ENCODE assay signal across 16 cellular contexts in the genomic region with DNA sequence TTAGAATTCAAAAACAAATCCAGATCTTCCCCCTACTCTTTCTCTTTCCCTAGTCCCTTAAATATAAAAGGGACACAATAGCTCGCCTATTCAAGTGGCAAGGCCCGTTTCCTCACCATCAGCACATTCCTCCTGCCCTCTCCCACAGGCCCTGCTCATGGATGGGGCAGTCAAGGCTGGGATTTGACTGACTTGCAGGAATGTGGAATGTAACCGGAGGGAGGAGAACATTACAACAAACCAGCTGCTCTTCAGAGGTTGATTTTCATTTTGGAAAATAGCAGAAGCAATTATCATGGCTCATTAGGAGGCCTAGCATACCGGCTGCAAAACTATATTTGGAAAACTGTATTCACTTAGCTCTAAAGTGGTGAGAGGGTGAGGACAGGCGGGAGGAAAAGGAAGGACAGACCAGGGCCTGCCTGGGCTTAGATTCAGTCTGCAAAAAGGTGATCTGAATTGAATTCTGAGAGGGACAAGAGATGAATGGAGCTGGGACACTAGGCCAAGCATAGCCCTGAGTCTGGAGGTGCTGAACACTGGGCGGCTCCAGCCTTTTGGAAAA.
DNase-seq lines count a peak whose midpoint lies in the region; ATAC-seq, FAIRE-seq and TF ChIP-seq lines count a peak whose summit lies in the region.
"Had no signal": no experiment of that assay in that cellular context is flagged by ENCODE, and none has a peak within 500 bp of the region (broad histone marks: within the 10 kb centered on the region; RNA-seq: fewer than 3 reads in every experiment).

No MANE protein-coding gene starts in this region.

- H3K9me3 ChIP-seq in heart left ventricle = no peaks in the 10 kb centered on the region
- H3K9me3 ChIP-seq in pancreas = no peaks in the 10 kb centered on the region

- TF ChIP-seq CTCF in heart left ventricle (IDR thresholded peaks at IDR 0.05) (no peak), type B pancreatic cell (conservative IDR thresholded peaks at IDR 0.05) (no peak), pancreas (IDR thresholded peaks at IDR 0.05) (no peak)

- H3K36me3 ChIP-seq in heart left ventricle (no peaks in the 10 kb centered on the region), pancreas (no peaks in the 10 kb centered on the region)

- no peak for DNase-seq in Right ventricle myocardium inferior (ENCODE audit: missing footprints)
- no peak for DNase-seq in cardiac septum (ENCODE audit: low spot score)
- no peak for DNase-seq in heart left ventricle
- DNase-seq in kidney tubule cell (ENCODE audit: low spot score) = peak; percentile 68
- no peak for DNase-seq in type B pancreatic cell (ENCODE audit: extremely low spot score, unreplicated experiment)
- DNase-seq in pancreas = no peak
- DNase-seq in NCI-H1048 (lab: John Stamatoyannopoulos, UW) = no peak
- DNase-seq: CD4-positive, alpha-beta memory T cell; NCI-H1436 treated with DMSO at 0.1 percent for 48 hours; NCI-H2029 treated with DMSO at 0.1 percent for 48 hours; NCI-H774 had no signal

- no peaks in the 10 kb centered on the region for H3K27me3 Mint-ChIP-seq in type B pancreatic cell

- H3K27me3 ChIP-seq in heart left ventricle = no peaks in the 10 kb centered on the region
- no peaks in the 10 kb centered on the region for H3K27me3 ChIP-seq in pancreas

- WGBS in heart left ventricle, 4 donors = 59 to 80% (median 70%) methylated on average over 6 of the region's 6 CpGs
- 81 to 92% methylated on average over 6 of the region's 6 CpGs for WGBS in pancreas, 2 donors

- H3K4me3 Mint-ChIP-seq in type B pancreatic cell = peak overlapping the region; percentile 35
- H3K4me3 Mint-ChIP-seq: CD4-positive, alpha-beta memory T cell; GM23338 had no signal

- H3K4me3 ChIP-seq in heart left ventricle = no peak overlapping the region
- no peak overlapping the region for H3K4me3 ChIP-seq in pancreas
- H3K4me3 ChIP-seq: GM23338, K562 had no signal

- intact Hi-C loops in Right ventricle myocardium inferior (cut with DNase I) (no loop called here), cardiac septum (cut with DNase I) (no loop called here), heart left ventricle (cut with DNase I) (no loop called here), pancreas (cut with DNase I) (no loop called here)

- ATAC-seq in Right ventricle myocardium inferior (peak; percentile 84), heart left ventricle (peak; percentile 48 to 87 (median 69)), pancreas (no peak), HG03520 (IDR thresholded peaks at IDR 0.05; ENCODE audit: unreplicated experiment) (no peak)
- ATAC-seq: GM23338, K562 had no signal

- H3K4me1 Mint-ChIP-seq in type B pancreatic cell (ENCODE audit: unreplicated experiment) = peaks cover 20% of the 10 kb centered on the region
- H3K4me1 Mint-ChIP-seq: CD4-positive, alpha-beta memory T cell had no signal

- H3K27ac ChIP-seq in heart left ventricle = peak overlapping the region in 6 of 12 donors; percentile 9 to 54 (median 50)
- H3K27ac ChIP-seq in pancreas = no peak overlapping the region
- H3K27ac ChIP-seq: 22Rv1, RWPE1 had no signal

- no peak for TF ChIP-seq POLR2A in heart left ventricle (IDR thresholded peaks at IDR 0.05)

- H3K27ac Mint-ChIP-seq in type B pancreatic cell = no peak overlapping the region
- H3K27ac Mint-ChIP-seq: CD4-positive, alpha-beta memory T cell; GM23338 had no signal

- H3K36me3 Mint-ChIP-seq in type B pancreatic cell = no peaks in the 10 kb centered on the region
- H3K36me3 Mint-ChIP-seq: CD4-positive, alpha-beta memory T cell had no signal

- FAIRE-seq in pancreas (lab: Jason Lieb, UNC) = no peak
- FAIRE-seq: K562 had no signal

- H3K9me3 Mint-ChIP-seq in type B pancreatic cell = peaks cover 10% of the 10 kb centered on the region
- H3K9me3 Mint-ChIP-seq: CD4-positive, alpha-beta memory T cell had no signal

- peaks cover 0 to 5% (median 0%) of the 10 kb centered on the region in 12 donors for H3K4me1 ChIP-seq in heart left ventricle
- H3K4me1 ChIP-seq in pancreas = no peaks in the 10 kb centered on the region

Comparison
In these comparisons a context has a peak if more than half of its experiments do, and no peak if none do; other contexts are left out.
1. ATAC-seq: peak in Right ventricle myocardium inferior (single experiment) and heart left ventricle (4 of 4); none in pancreas (0 of 4) and HG03520 (single experiment).